In the genomic region with DNA sequence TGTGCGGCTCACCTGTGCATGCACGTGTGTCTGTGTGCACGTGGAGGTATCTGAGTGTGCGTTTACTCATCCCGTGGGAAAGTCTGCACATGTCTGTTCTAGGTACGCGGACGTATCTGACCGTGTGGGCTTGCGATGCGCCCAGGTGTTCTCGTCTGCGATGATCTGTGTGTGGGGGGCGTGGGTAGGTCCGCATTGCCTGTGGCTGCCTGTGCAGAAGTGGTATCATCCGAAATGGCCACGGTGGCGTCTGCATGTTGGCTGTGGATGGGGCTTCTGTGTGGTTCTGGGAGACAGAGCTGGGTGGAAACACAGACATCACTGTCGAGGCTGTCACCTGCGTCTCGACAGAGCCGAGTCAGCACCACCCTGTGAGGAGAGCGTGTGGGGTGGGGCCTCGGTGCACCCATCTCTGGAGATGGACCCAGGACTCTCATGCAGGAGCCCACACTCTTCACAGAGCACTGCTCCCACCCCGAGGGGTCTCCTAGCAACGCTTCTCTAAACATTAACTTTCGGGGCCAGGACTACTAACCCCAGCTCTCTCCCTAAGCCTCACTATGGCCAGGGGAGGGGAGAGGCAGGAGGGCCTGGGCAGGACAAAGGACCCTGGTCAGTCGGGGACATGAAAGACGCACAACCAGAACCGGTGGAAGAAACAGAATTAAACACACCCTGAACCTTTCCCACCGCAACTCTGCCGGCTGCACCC, we compare ENCODE assay signal across 1 cellular context.
TF ChIP-seq lines count a peak whose summit lies in the region.

No MANE protein-coding gene starts in this region.

TF ChIP-seq in HepG2, 621 proteins besides CTCF, POLR2A, EP300 and RAD21 (continued from another document):
- TF ChIP-seq EEA1 (CRISPR knock-in tag; IDR thresholded peaks at IDR 0.05; ENCODE audit: borderline replicate concordance) = peak; percentile 18; the same call in 1 of the 2 replicates
- TF ChIP-seq, protein P1, sequence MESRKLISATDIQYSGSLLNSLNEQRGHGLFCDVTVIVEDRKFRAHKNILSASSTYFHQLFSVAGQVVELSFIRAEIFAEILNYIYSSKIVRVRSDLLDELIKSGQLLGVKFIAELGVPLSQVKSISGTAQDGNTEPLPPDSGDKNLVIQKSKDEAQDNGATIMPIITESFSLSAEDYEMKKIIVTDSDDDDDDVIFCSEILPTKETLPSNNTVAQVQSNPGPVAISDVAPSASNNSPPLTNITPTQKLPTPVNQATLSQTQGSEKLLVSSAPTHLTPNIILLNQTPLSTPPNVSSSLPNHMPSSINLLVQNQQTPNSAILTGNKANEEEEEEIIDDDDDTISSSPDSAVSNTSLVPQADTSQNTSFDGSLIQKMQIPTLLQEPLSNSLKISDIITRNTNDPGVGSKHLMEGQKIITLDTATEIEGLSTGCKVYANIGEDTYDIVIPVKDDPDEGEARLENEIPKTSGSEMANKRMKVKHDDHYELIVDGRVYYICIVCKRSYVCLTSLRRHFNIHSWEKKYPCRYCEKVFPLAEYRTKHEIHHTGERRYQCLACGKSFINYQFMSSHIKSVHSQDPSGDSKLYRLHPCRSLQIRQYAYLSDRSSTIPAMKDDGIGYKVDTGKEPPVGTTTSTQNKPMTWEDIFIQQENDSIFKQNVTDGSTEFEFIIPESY (CRISPR knock-in tag; IDR thresholded peaks at IDR 0.05) = 0 out of 2 replicates have a peak, but pooled peaks have one; percentile 2
- TF ChIP-seq SMAD1 (CRISPR knock-in tag; IDR thresholded peaks at IDR 0.05; ENCODE audit: borderline replicate concordance, low read depth) = 0 out of 2 replicates have a peak, but pooled peaks have one; percentile 45
- TF ChIP-seq, protein P2, sequence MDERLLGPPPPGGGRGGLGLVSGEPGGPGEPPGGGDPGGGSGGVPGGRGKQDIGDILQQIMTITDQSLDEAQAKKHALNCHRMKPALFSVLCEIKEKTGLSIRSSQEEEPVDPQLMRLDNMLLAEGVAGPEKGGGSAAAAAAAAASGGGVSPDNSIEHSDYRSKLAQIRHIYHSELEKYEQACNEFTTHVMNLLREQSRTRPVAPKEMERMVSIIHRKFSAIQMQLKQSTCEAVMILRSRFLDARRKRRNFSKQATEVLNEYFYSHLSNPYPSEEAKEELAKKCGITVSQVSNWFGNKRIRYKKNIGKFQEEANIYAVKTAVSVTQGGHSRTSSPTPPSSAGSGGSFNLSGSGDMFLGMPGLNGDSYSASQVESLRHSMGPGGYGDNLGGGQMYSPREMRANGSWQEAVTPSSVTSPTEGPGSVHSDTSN (CRISPR knock-in tag; IDR thresholded peaks at IDR 0.05) = no peak
- TF ChIP-seq, protein P3, sequence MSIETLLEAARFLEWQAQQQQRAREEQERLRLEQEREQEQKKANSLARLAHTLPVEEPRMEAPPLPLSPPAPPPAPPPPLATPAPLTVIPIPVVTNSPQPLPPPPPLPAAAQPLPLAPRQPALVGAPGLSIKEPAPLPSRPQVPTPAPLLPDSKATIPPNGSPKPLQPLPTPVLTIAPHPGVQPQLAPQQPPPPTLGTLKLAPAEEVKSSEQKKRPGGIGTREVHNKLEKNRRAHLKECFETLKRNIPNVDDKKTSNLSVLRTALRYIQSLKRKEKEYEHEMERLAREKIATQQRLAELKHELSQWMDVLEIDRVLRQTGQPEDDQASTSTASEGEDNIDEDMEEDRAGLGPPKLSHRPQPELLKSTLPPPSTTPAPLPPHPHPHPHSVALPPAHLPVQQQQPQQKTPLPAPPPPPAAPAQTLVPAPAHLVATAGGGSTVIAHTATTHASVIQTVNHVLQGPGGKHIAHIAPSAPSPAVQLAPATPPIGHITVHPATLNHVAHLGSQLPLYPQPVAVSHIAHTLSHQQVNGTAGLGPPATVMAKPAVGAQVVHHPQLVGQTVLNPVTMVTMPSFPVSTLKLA (IDR thresholded peaks at IDR 0.05) = peak; percentile 72
- TF ChIP-seq, protein P4, sequence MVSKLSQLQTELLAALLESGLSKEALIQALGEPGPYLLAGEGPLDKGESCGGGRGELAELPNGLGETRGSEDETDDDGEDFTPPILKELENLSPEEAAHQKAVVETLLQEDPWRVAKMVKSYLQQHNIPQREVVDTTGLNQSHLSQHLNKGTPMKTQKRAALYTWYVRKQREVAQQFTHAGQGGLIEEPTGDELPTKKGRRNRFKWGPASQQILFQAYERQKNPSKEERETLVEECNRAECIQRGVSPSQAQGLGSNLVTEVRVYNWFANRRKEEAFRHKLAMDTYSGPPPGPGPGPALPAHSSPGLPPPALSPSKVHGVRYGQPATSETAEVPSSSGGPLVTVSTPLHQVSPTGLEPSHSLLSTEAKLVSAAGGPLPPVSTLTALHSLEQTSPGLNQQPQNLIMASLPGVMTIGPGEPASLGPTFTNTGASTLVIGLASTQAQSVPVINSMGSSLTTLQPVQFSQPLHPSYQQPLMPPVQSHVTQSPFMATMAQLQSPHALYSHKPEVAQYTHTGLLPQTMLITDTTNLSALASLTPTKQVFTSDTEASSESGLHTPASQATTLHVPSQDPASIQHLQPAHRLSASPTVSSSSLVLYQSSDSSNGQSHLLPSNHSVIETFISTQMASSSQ (IDR thresholded peaks at IDR 0.05; ENCODE audit: low read depth) = no peak
- TF ChIP-seq, protein P4 (CRISPR knock-in tag; IDR thresholded peaks at IDR 0.05; ENCODE audit: borderline replicate concordance) = 0 out of 2 replicates have a peak, but pooled peaks have one; percentile 10
- TF ChIP-seq ZNF230 (CRISPR knock-in tag; IDR thresholded peaks at IDR 0.05) = no peak
- TF ChIP-seq ZSCAN25 (CRISPR knock-in tag; IDR thresholded peaks at IDR 0.05) = peak; percentile 84
TF ChIP-seq in HepG2: peak in this region for 17.
